In genomic region chr15:42549052-42549491, GRCh38 we compare ENCODE assay signal across 8 cellular contexts. TPM values are rescaled to one million over a fixed set of nuclear protein-coding genes. Genes with fewer than 3 reads are reported as not detected.
DNase-seq lines count a peak whose midpoint lies in the region; ATAC-seq and TF ChIP-seq lines count a peak whose summit lies in the region.

No MANE protein-coding gene starts in this region.

- peak overlapping the region; percentile 79 for H3K27ac ChIP-seq in SJSA1

- H3K4me3 ChIP-seq in SJSA1 (peak overlapping the region; percentile 87), endocrine pancreas (ENCODE audit: control insufficient read depth, insufficient read depth, low read length) (peak overlapping the region; percentile 84), mucosa of descending colon (peak overlapping the region; percentile 90)

- H3K9ac ChIP-seq in endocrine pancreas (ENCODE audit: control insufficient read depth, insufficient read depth, low read length) = peak overlapping the region; percentile 99

- H3K36me3 ChIP-seq in SJSA1 (peaks cover 50% of the 10 kb centered on the region), endocrine pancreas (ENCODE audit: control insufficient read depth, insufficient read depth, low read length) (no peaks in the 10 kb centered on the region), mucosa of descending colon (ENCODE audit: low read depth) (peaks cover 4% of the 10 kb centered on the region)

- TF ChIP-seq CTCF in mucosa of descending colon (IDR thresholded peaks at IDR 0.05) = no peak

- intact Hi-C loops in mucosa of descending colon (cut with DNase I, micrococcal nuclease) = loop anchor here in 1 of 2 donors (10.0 kb wide), 1 partner anchor 106 kb away; no protein-coding TSS in a partner anchor

- H3K27me3 ChIP-seq in SJSA1 (replicated peaks) = no peaks in the 10 kb centered on the region
- H3K27me3 ChIP-seq in endocrine pancreas (ENCODE audit: control insufficient read depth, insufficient read depth, low read length) = no peaks in the 10 kb centered on the region

- DNase-seq in CMK (ENCODE audit: low read depth) (peak; percentile 15), SJSA1 (ENCODE audit: low read depth in 1 of 2, low spot score in 2 of 2) (no peak), mucosa of descending colon (no peak), NK-92 (lab: John Stamatoyannopoulos, UW; ENCODE audit: unreplicated experiment) (no peak), mucosa of gallbladder (ENCODE audit: low spot score) (no peak)

- ATAC-seq in GM18909 (IDR thresholded peaks at IDR 0.05; ENCODE audit: poor library complexity, unreplicated experiment) (peak; percentile 29), HG03460 (IDR thresholded peaks at IDR 0.05; ENCODE audit: unreplicated experiment) (peak; percentile 23), mucosa of descending colon (peak; percentile 42)

- H3K4me1 ChIP-seq in SJSA1 (replicated peaks) = peaks cover 13% of the 10 kb centered on the region; the same call in 1 of the 2 replicates
- peaks cover 11% of the 10 kb centered on the region for H3K4me1 ChIP-seq in endocrine pancreas (ENCODE audit: control insufficient read depth, insufficient read depth, low read length)
- peaks cover 22% of the 10 kb centered on the region for H3K4me1 ChIP-seq in mucosa of descending colon (ENCODE audit: low read depth)

- H3K9me3 ChIP-seq in SJSA1 (replicated peaks) (no peaks in the 10 kb centered on the region; the same call in 1 of the 2 replicates), endocrine pancreas (ENCODE audit: control insufficient read depth, low read length) (no peaks in the 10 kb centered on the region), mucosa of descending colon (no peaks in the 10 kb centered on the region)

RNA-seq across cellular contexts. Expression of gene HAUS2, which starts 0.4 kb away (rescaled TPM):
- total RNA-seq in SJSA1 (2014; rRNA removed; shearing (Covaris generic)) = 88.9 and 92.3 TPM in 2 replicates
- total RNA-seq in mucosa of descending colon (10 to 100 TPM; 11.7 to 16.5 (median 13.4) TPM), mucosa of gallbladder (12.5 TPM)

RNA-seq across cellular contexts. Expression of gene LRRC57, which starts 0.5 kb away (rescaled TPM):
- total RNA-seq in SJSA1 (2014; rRNA removed; shearing (Covaris generic)) = 13.9 and 24.4 TPM in 2 replicates
- total RNA-seq in mucosa of descending colon = 10 to 100 TPM; 24.1 to 30.9 (median 26.6) TPM
- total RNA-seq in mucosa of gallbladder = 22.5 TPM

RNA-seq across cellular contexts. Expression of gene STARD9, which starts 26.3 kb away (rescaled TPM):
- 4.0 and 7.4 TPM in 2 replicates for total RNA-seq in SJSA1 (2014; rRNA removed; shearing (Covaris generic))
- total RNA-seq in mucosa of descending colon (10 to 100 TPM in 1 of 3 donors, 1 to 10 TPM in 2; 6.1 to 42.8 (median 8.5) TPM), mucosa of gallbladder (9.8 TPM)

RNA-seq across cellular contexts. Expression of gene SNAP23, which starts 53.6 kb away (rescaled TPM):
- total RNA-seq in SJSA1 (2014; rRNA removed; shearing (Covaris generic)) = 88.9 and 163 TPM in 2 replicates
- 10 to 100 TPM; 65.3 to 97.9 (median 90.3) TPM for total RNA-seq in mucosa of descending colon
- 60.2 TPM for total RNA-seq in mucosa of gallbladder

RNA-seq across cellular contexts. Expression of gene ZNF106, which starts 58.1 kb away (rescaled TPM):
- total RNA-seq in SJSA1 (2014; rRNA removed; shearing (Covaris generic)) = 61.6 and 62.4 TPM in 2 replicates
- total RNA-seq in mucosa of descending colon (10 to 100 TPM; 40.0 to 94.9 (median 45.8) TPM), mucosa of gallbladder (66.1 TPM)
